1 cellular context compared by ENCODE assay signal in genomic region chr3:119331661-119332060, GRCh38.
TF ChIP-seq lines count a peak whose summit lies in the region.

No MANE protein-coding gene starts in this region.

TF ChIP-seq in IMR-90, 13 proteins besides CTCF, POLR2A, EP300 and RAD21:
- no peak for TF ChIP-seq CEBPB (IDR thresholded peaks at IDR 0.05; ENCODE audit: low read depth, low read length)
- no peak for TF ChIP-seq MXI1 (IDR thresholded peaks at IDR 0.05; ENCODE audit: borderline replicate concordance, low read depth, low read length)
- TF ChIP-seq BHLHE40 (IDR thresholded peaks at IDR 0.05; ENCODE audit: low read depth, low read length): no peak
- no peak for TF ChIP-seq MAFK (IDR thresholded peaks at IDR 0.05; ENCODE audit: low read depth, low read length)
- TF ChIP-seq RCOR1 (IDR thresholded peaks at IDR 0.05; ENCODE audit: insufficient replicate concordance, low read length): no peak
- TF ChIP-seq MAZ (IDR thresholded peaks at IDR 0.05; ENCODE audit: borderline replicate concordance, low read depth, low read length): no peak
- no peak for TF ChIP-seq NFE2L2 (IDR thresholded peaks at IDR 0.05; ENCODE audit: low read depth, low read length)
- no peak for TF ChIP-seq CHD1 (IDR thresholded peaks at IDR 0.05; ENCODE audit: low read depth, low read length)
